In the genomic region with DNA sequence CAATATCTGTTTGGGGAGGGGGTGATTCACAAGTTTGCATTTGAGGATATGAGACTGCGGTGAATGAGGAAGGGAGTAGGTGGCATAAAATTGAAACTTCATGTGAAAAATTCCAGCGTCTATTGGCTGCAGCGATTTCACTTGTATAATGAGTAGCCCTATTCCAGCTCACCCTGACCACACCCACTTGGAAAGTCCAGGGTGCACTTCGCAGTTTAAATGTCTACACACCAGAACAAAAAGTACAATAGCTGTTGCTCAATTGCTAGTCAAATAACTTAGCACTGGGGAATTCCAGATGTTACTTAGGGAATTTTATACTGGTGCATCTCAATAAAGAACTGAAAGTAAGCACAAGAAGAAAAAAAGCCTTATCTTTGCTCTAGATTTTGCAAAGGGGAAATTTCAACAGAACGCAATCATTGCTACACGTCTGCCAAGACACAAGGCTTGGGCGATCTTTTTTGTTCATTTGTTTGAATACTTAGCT, we compare ENCODE assay signal across 8 cellular contexts. TPM values are rescaled to one million over a fixed set of nuclear protein-coding genes. Genes with fewer than 3 reads are reported as not detected.
A peak's percentile ranks its signal among the peaks of the same experiment; 100 is the strongest.
DNase-seq lines count a peak whose midpoint lies in the region; ATAC-seq and TF ChIP-seq lines count a peak whose summit lies in the region.

No MANE protein-coding gene starts in this region.

- H3K27me3 Mint-ChIP-seq in T-helper 1 cell treated with Interleukin-12 subunit alpha and Interleukin-12 subunit beta and Interleukin-4 antibody, amounts not matched to agents 30 μg/mL and 1 μg/mL, for 36 hours (ENCODE audit: low read depth), result no peaks in the 10 kb centered on the region

- H3K4me1 Mint-ChIP-seq in T-helper 1 cell treated with Interleukin-12 subunit alpha and Interleukin-12 subunit beta and Interleukin-4 antibody, amounts not matched to agents 30 μg/mL and 1 μg/mL, for 36 hours (ENCODE audit: low read depth), result peaks cover 64% of the 10 kb centered on the region

- peaks cover 86% of the 10 kb centered on the region for H3K36me3 Mint-ChIP-seq in T-helper 1 cell treated with Interleukin-12 subunit alpha and Interleukin-12 subunit beta and Interleukin-4 antibody, amounts not matched to agents 30 μg/mL and 1 μg/mL, for 36 hours (ENCODE audit: low read depth)

- TF ChIP-seq CTCF in omental fat pad (IDR thresholded peaks at IDR 0.05), result no peak

- DNase-seq in dermis blood vessel endothelial cell (peak; percentile 79), omental fat pad (ENCODE audit: low spot score) (no peak), ureter (ENCODE audit: low spot score) (peak; percentile 73), NCI-H82 (lab: John Stamatoyannopoulos, UW) (no peak), NCI-H1417 (lab: John Stamatoyannopoulos, UW) (no peak)

- ATAC-seq in GM18508 (IDR thresholded peaks at IDR 0.05; ENCODE audit: insufficient read depth, unreplicated experiment) (peak; percentile 26), HG03039 (IDR thresholded peaks at IDR 0.05; ENCODE audit: unreplicated experiment) (peak; percentile 41), omental fat pad (ENCODE audit: low FRiP score) (peak; percentile 88)

- peak overlapping the region; percentile 87 for H3K27ac Mint-ChIP-seq in T-helper 1 cell treated with Interleukin-12 subunit alpha and Interleukin-12 subunit beta and Interleukin-4 antibody, amounts not matched to agents 30 μg/mL and 1 μg/mL, for 36 hours

- H3K9me3 Mint-ChIP-seq in T-helper 1 cell treated with Interleukin-12 subunit alpha and Interleukin-12 subunit beta and Interleukin-4 antibody, amounts not matched to agents 30 μg/mL and 1 μg/mL, for 36 hours, result no peaks in the 10 kb centered on the region

- H3K4me3 Mint-ChIP-seq in T-helper 1 cell treated with Interleukin-12 subunit alpha and Interleukin-12 subunit beta and Interleukin-4 antibody, amounts not matched to agents 30 μg/mL and 1 μg/mL, for 36 hours, result peak overlapping the region; percentile 90

RNA-seq across cellular contexts. Expression of a gene that starts 6.3 kb away (rescaled TPM):
- total RNA-seq in dermis blood vessel endothelial cell (5.4 and 13.4 TPM in 2 replicates), omental fat pad (100 to 1,000 TPM in 1 of 4 donors, 10 to 100 TPM in 3; 24.2 to 250 (median 44.5) TPM), ureter (31.0 TPM)

Comparison
In these comparisons a context has a peak if more than half of its experiments do, and no peak if none do; other contexts are left out.
1. ATAC-seq: peak in every context shown above with its lines; median percentile 88 in omental fat pad; 41 in HG03039; 26 in GM18508.
2. DNase-seq: peak in dermis blood vessel endothelial cell (single experiment) and ureter (single experiment); none in omental fat pad (single experiment), NCI-H82 (single experiment) and NCI-H1417 (0 of 3).